In the genomic region with DNA sequence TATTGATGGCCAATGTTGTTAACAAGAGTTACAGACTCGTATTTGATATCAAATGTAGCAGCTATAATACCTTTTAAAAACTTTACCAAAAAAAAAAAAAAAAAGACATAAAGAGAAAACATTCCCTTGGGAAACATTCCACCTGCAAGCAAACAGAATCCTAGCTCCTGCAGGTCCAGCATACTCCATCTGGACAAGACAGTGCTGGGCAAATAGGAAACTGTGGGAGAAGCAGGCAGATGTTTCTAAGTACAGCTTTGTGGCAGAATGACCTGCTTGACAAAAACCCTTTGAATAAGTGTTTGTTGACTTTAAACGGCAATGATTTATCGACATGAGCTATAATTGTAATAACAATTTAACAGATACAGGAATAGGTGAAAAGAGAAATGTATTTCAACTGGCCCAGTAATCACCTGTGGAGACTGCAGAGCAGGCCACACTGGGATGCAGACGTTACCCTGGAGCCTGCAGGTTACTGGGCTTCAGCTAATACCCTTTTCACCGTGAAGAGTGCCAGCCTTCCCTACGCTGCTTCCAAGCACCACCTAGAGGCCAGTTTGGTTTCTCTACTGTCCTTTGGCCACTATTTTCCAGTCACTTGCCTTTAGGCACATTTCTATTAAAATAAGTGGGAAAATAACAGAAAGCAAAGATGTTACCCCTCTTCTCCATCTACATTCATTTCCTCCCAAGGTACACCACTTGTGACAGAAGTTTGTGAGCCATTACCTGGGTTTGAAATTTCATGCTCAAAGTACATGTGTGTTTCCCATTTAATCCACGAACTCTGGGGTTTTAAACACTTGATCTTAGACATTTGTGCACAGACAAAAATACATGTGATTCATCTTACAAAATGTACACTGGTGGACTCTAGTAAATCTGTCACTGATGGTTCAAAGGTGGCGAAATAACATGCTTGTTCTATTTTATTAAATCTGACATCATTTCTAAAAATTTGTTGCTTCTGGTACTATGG, we compare ENCODE assay signal across 8 cellular contexts.
DNase-seq lines count a peak whose midpoint lies in the region; ATAC-seq and TF ChIP-seq lines count a peak whose summit lies in the region.

No MANE protein-coding gene starts in this region.

- no peak overlapping the region for H3K4me3 Mint-ChIP-seq in activated naive CD4-positive, alpha-beta T cell treated with anti-CD3 and anti-CD28 coated beads, Interleukin-2, amount 50 U/mL, for 24 hours
- H3K4me3 Mint-ChIP-seq in glutamatergic neuron (ENCODE audit: unreplicated experiment), result no peak overlapping the region

- H3K4me1 Mint-ChIP-seq in activated naive CD4-positive, alpha-beta T cell treated with anti-CD3 and anti-CD28 coated beads, Interleukin-2, amount 50 U/mL, for 24 hours, result peaks cover 7% of the 10 kb centered on the region
- peaks cover 14% of the 10 kb centered on the region for H3K4me1 Mint-ChIP-seq in glutamatergic neuron (ENCODE audit: low read depth, unreplicated experiment)

- peak; percentile 89 for TF ChIP-seq CTCF in 22Rv1 (IDR thresholded peaks at IDR 0.05)
- peak; percentile 58 for TF ChIP-seq CTCF in glutamatergic neuron (IDR thresholded peaks at IDR 0.05; ENCODE audit: partially characterized antibody, unreplicated experiment)

- no peaks in the 10 kb centered on the region for H3K27me3 Mint-ChIP-seq in activated naive CD4-positive, alpha-beta T cell treated with anti-CD3 and anti-CD28 coated beads, Interleukin-2, amount 50 U/mL, for 24 hours
- H3K27me3 Mint-ChIP-seq in glutamatergic neuron (ENCODE audit: unreplicated experiment), result peaks cover 6% of the 10 kb centered on the region

- peak; percentile 61 for ATAC-seq in HG03565 (IDR thresholded peaks at IDR 0.05; ENCODE audit: unreplicated experiment)

- DNase-seq in GDM1 (lab: John Stamatoyannopoulos, UW), result peak; percentile 11
- DNase-seq in NCI-H748 (lab: John Stamatoyannopoulos, UW; ENCODE audit: unreplicated experiment), result peak; percentile 98
- peak; percentile 46 for DNase-seq in glutamatergic neuron
- DNase-seq in posterior cingulate gyrus, result peak in 8 of 10 donors; percentile 25 to 93 (median 66)
- no peak for DNase-seq in NCI-H1048 (lab: John Stamatoyannopoulos, UW)

- peak overlapping the region; percentile 18 for H3K27ac Mint-ChIP-seq in activated naive CD4-positive, alpha-beta T cell treated with anti-CD3 and anti-CD28 coated beads, Interleukin-2, amount 50 U/mL, for 24 hours
- H3K27ac Mint-ChIP-seq in glutamatergic neuron (ENCODE audit: unreplicated experiment), result no peak overlapping the region

- H3K36me3 Mint-ChIP-seq in activated naive CD4-positive, alpha-beta T cell treated with anti-CD3 and anti-CD28 coated beads, Interleukin-2, amount 50 U/mL, for 24 hours, result peaks cover 14% of the 10 kb centered on the region
- peaks cover 15% of the 10 kb centered on the region for H3K36me3 Mint-ChIP-seq in glutamatergic neuron (ENCODE audit: unreplicated experiment)

- no peak overlapping the region for H3K27ac ChIP-seq in 22Rv1

- intact Hi-C loops in posterior cingulate gyrus (cut with DNase I), result loop anchor here (1.0 to 5.0 kb wide), 3 partner anchors 102 to 263 kb away; partner anchors contain the start of gene MAPRE2

- H3K9me3 Mint-ChIP-seq in activated naive CD4-positive, alpha-beta T cell treated with anti-CD3 and anti-CD28 coated beads, Interleukin-2, amount 50 U/mL, for 24 hours, result peaks cover 5% of the 10 kb centered on the region
- H3K9me3 Mint-ChIP-seq in glutamatergic neuron (ENCODE audit: unreplicated experiment), result peaks cover 17% of the 10 kb centered on the region
